In genomic region chr1:114282751-114283403, GRCh38 we compare ENCODE assay signal across 8 cellular contexts.
DNase-seq lines count a peak whose midpoint lies in the region; ATAC-seq and TF ChIP-seq lines count a peak whose summit lies in the region.

No MANE protein-coding gene starts in this region.

- POLR2A ChIA-PET in AG04450 (lab: Yijun Ruan, JAX): interaction anchor here (3.1 kb wide), 1 partner anchor 304 kb away, joined by 10 read pairs; the partner anchor contains the start of gene OLFML3

- no peak for TF ChIP-seq POLR2A in breast epithelium (IDR thresholded peaks at IDR 0.05)

- H3K27ac ChIP-seq in AG04450 (ENCODE audit: low read depth, low read length): no peak overlapping the region
- no peak overlapping the region for H3K27ac ChIP-seq in VCaP
- no peak overlapping the region for H3K27ac ChIP-seq in breast epithelium

- H3K4me3 ChIP-seq in AG04450 (ENCODE audit: low read depth, low read length): no peak overlapping the region
- no peak overlapping the region for H3K4me3 ChIP-seq in breast epithelium

- DNase-seq in AG04450 (ENCODE audit: low read depth, low spot score): peak; percentile 81
- DNase-seq in NCI-H2196 (lab: John Stamatoyannopoulos, UW; ENCODE audit: unreplicated experiment): peak; percentile 82
- peak; percentile 73 to 79 for DNase-seq in breast epithelium (ENCODE audit: low spot score in 2 of 2)
- DNase-seq in iris pigment epithelial cell (ENCODE audit: low read depth): peak; percentile 87
- peak; percentile 64 to 73 (median 70) for DNase-seq in stimulated activated CD4-positive, alpha-beta T cell treated with anti-CD3 and anti-CD28 coated beads, Interleukin-1b, Interleukin-23, amount 100 ng/mL, for 24 hours (ENCODE audit: low read depth in 4 of 4, low spot score in 1 of 4)

- intact Hi-C loops in breast epithelium (cut with DNase I; ENCODE audit: low total_unique reads): no loop called here

- peak; percentile 97 for TF ChIP-seq CTCF in AG04450 (IDR thresholded peaks at IDR 0.05; ENCODE audit: low read depth, low read length)
- TF ChIP-seq CTCF in VCaP (conservative IDR thresholded peaks at IDR 0.05): peak; percentile 90
- peak in 2 of 3 donors; percentile 71 to 76 for TF ChIP-seq CTCF in breast epithelium (IDR thresholded peaks at IDR 0.05)

- ATAC-seq in GM18867 (IDR thresholded peaks at IDR 0.05; ENCODE audit: unreplicated experiment) (peak; percentile 96), HG03108 (IDR thresholded peaks at IDR 0.05; ENCODE audit: unreplicated experiment) (peak; percentile 90)

- peaks cover 10% of the 10 kb centered on the region for H3K27me3 ChIP-seq in AG04450 (ENCODE audit: control insufficient read depth, insufficient read depth, low read length)
- H3K27me3 ChIP-seq in breast epithelium: no peaks in the 10 kb centered on the region

- no peaks in the 10 kb centered on the region for H3K4me1 ChIP-seq in breast epithelium

- H3K9me3 ChIP-seq in AG04450 (ENCODE audit: control insufficient read depth, insufficient read depth, low read length): no peaks in the 10 kb centered on the region
- no peaks in the 10 kb centered on the region for H3K9me3 ChIP-seq in breast epithelium

- no peaks in the 10 kb centered on the region for H3K36me3 ChIP-seq in breast epithelium

- CTCF ChIA-PET in AG04450 (lab: Charles Lee): interaction anchor here (0.5 to 5.3 kb wide), 71 partner anchors 8 to 1871 kb away, joined by 3 to 122 read pairs (median 4); partner anchors contain the start of genes OLFML3 and PHTF1
